ENCODE assay signal across 28 cellular contexts in genomic region chr3:40350529-40350928, GRCh38. TPM values are rescaled to one million over a fixed set of nuclear protein-coding genes. Genes with fewer than 3 reads are reported as not detected.
A peak's percentile ranks its signal among the peaks of the same experiment; 100 is the strongest.
DNase-seq lines count a peak whose midpoint lies in the region; TF ChIP-seq lines count a peak whose summit lies in the region.
"Had no signal": no experiment of that assay in that cellular context is flagged by ENCODE, and none has a peak within 500 bp of the region (broad histone marks: within the 10 kb centered on the region; RNA-seq: fewer than 3 reads in every experiment).

No MANE protein-coding gene starts in this region.

- DNase-seq in NAMALWA (ENCODE audit: low spot score) (peak; percentile 8), amniotic epithelial cell (ENCODE audit: low read depth) (peak; percentile 3), mesenchymal stem cell (peak; percentile 4), MM.1S (no peak), nucleus accumbens (lab: John Stamatoyannopoulos, UW) (no peak), esophagus muscularis mucosa (ENCODE audit: extremely low spot score) (no peak), testis (no peak)
- DNase-seq: 8988T; ACHN; BE2C; C1 segment of cervical spinal cord; CD4-positive, alpha-beta memory T cell; CD4-positive, CD25-positive, alpha-beta regulatory T cell; CD8-positive, alpha-beta memory T cell; COR-L47; DMS 273 treated with DMSO at 0.1 percent for 48 hours; DMS153; DMS53; DMS79; DND-41; EL; GDM1 had no signal

- no peak overlapping the region for H3K14ac ChIP-seq in mesenchymal stem cell (ENCODE audit: low read length in 2 of 2)

- no peak overlapping the region for H3K23ac ChIP-seq in mesenchymal stem cell (ENCODE audit: low read length in 2 of 2)

- no peaks in the 10 kb centered on the region for H4K20me1 ChIP-seq in MM.1S (ENCODE audit: insufficient read depth, low read length)
- H4K20me1 ChIP-seq: BLaER1 had no signal

- intact Hi-C loops in esophagus muscularis mucosa (cut with DNase I): no loop called here
- intact Hi-C loops in testis (cut with DNase I; ENCODE audit: low total_unique reads): no loop called here

- H3F3A ChIP-seq in MM.1S (ENCODE audit: insufficient read depth, low read length): no peaks in the 10 kb centered on the region

- H3K4ac ChIP-seq in mesenchymal stem cell (ENCODE audit: low read depth in 1 of 2, low read length in 2 of 2): no peak overlapping the region

- no peak overlapping the region for H4K91ac ChIP-seq in mesenchymal stem cell (ENCODE audit: low read length)

- H2BK120ac ChIP-seq in mesenchymal stem cell (ENCODE audit: low read depth, low read length): no peak overlapping the region

- H3K36me3 ChIP-seq in mesenchymal stem cell (ENCODE audit: control insufficient read depth in 1 of 2, insufficient read depth in 2 of 2, low read depth in 1 of 2, low read length in 2 of 2) (no peaks in the 10 kb centered on the region), MM.1S (replicated peaks; ENCODE audit: insufficient read depth, low read length) (no peaks in the 10 kb centered on the region), esophagus muscularis mucosa (no peaks in the 10 kb centered on the region), testis (ENCODE audit: low read depth, missing control alignments) (no peaks in the 10 kb centered on the region)
- H3K36me3 ChIP-seq: BE2C, BLaER1 had no signal

- H3K9ac ChIP-seq in mesenchymal stem cell (ENCODE audit: low read length) (no peak overlapping the region), MM.1S (ENCODE audit: low read length) (no peak overlapping the region)
- H3K9ac ChIP-seq: BLaER1 had no signal

- TF ChIP-seq CTCF in MM.1S (IDR thresholded peaks at IDR 0.05; ENCODE audit: low read length) (no peak), esophagus muscularis mucosa (IDR thresholded peaks at IDR 0.05) (no peak), testis (IDR thresholded peaks at IDR 0.05) (no peak)

- H2BK5ac ChIP-seq in mesenchymal stem cell (ENCODE audit: low read depth, low read length, poor library complexity, severe bottlenecking): no peak overlapping the region

- H3K79me1 ChIP-seq in mesenchymal stem cell (replicated peaks; ENCODE audit: low read length, poor library complexity, severe bottlenecking): no peaks in the 10 kb centered on the region

- TF ChIP-seq POLR2A in esophagus muscularis mucosa (IDR thresholded peaks at IDR 0.05; ENCODE audit: low read depth): no peak
- TF ChIP-seq POLR2A in testis (IDR thresholded peaks at IDR 0.05): no peak

- H3K4me1 ChIP-seq in mesenchymal stem cell (ENCODE audit: control insufficient read depth, insufficient read depth, low read depth, low read length): no peaks in the 10 kb centered on the region
- H3K4me1 ChIP-seq in MM.1S (ENCODE audit: low read length): no peaks in the 10 kb centered on the region
- H3K4me1 ChIP-seq in esophagus muscularis mucosa: no peaks in the 10 kb centered on the region
- H3K4me1 ChIP-seq in testis: no peaks in the 10 kb centered on the region
- H3K4me1 ChIP-seq: BE2C, BLaER1 had no signal

- no peak overlapping the region for H3K18ac ChIP-seq in mesenchymal stem cell (ENCODE audit: low read depth in 1 of 2, low read length in 2 of 2)

- H2BK12ac ChIP-seq in mesenchymal stem cell (ENCODE audit: low read length in 2 of 2): no peak overlapping the region

- no peaks in the 10 kb centered on the region for H3K79me2 ChIP-seq in MM.1S (ENCODE audit: low read length)

- no peak overlapping the region for H3K4me2 ChIP-seq in mesenchymal stem cell (ENCODE audit: low read length, poor library complexity, severe bottlenecking)
- H3K4me2 ChIP-seq in MM.1S (ENCODE audit: low read depth, low read length): no peak overlapping the region
- H3K4me2 ChIP-seq: BLaER1 had no signal

- no peak overlapping the region for H2BK15ac ChIP-seq in mesenchymal stem cell (ENCODE audit: low read depth, poor library complexity, severe bottlenecking)

- H4K8ac ChIP-seq in mesenchymal stem cell (ENCODE audit: low read length): no peak overlapping the region

- H2AK5ac ChIP-seq in mesenchymal stem cell (ENCODE audit: low read length, severe bottlenecking): no peak overlapping the region

- no peaks in the 10 kb centered on the region for H3K9me2 ChIP-seq in MM.1S (replicated peaks; ENCODE audit: insufficient read depth, low read length)

- no peak overlapping the region for H3K4me3 ChIP-seq in mesenchymal stem cell (ENCODE audit: insufficient read depth in 1 of 2, low read depth in 1 of 2, low read length in 2 of 2)
- no peak overlapping the region for H3K4me3 ChIP-seq in MM.1S (ENCODE audit: low read length)
- H3K4me3 ChIP-seq in esophagus muscularis mucosa: no peak overlapping the region
- H3K4me3 ChIP-seq in testis: no peak overlapping the region
- H3K4me3 ChIP-seq: BLaER1, GM12878 had no signal

- H2AFZ ChIP-seq in mesenchymal stem cell (ENCODE audit: low read depth, low read length): no peak overlapping the region
- no peak overlapping the region for H2AFZ ChIP-seq in MM.1S (ENCODE audit: low read length)

- no peak for TF ChIP-seq EP300 in esophagus muscularis mucosa (IDR thresholded peaks at IDR 0.05)

- H3K27ac ChIP-seq in mesenchymal stem cell (ENCODE audit: low read length, poor library complexity, severe bottlenecking): no peak overlapping the region
- no peak overlapping the region for H3K27ac ChIP-seq in MM.1S (ENCODE audit: low read length)
- no peak overlapping the region for H3K27ac ChIP-seq in esophagus muscularis mucosa (replicated peaks in 1 of 4)
- H3K27ac ChIP-seq in testis: no peak overlapping the region
- H3K27ac ChIP-seq: BLaER1 had no signal

- H3K27me3 ChIP-seq in mesenchymal stem cell (ENCODE audit: control insufficient read depth in 1 of 2, insufficient read depth in 1 of 2, low read length in 2 of 2) (no peaks in the 10 kb centered on the region), MM.1S (replicated peaks; ENCODE audit: insufficient read depth, low read length) (no peaks in the 10 kb centered on the region), esophagus muscularis mucosa (no peaks in the 10 kb centered on the region), testis (no peaks in the 10 kb centered on the region)
- H3K27me3 ChIP-seq: BE2C, BLaER1 had no signal

- H3K9me3 ChIP-seq in mesenchymal stem cell (ENCODE audit: control insufficient read depth, low read length): peaks cover 6% of the 10 kb centered on the region
- H3K9me3 ChIP-seq in MM.1S (replicated peaks; ENCODE audit: insufficient read depth, low read length): no peaks in the 10 kb centered on the region
- no peaks in the 10 kb centered on the region for H3K9me3 ChIP-seq in esophagus muscularis mucosa
- no peaks in the 10 kb centered on the region for H3K9me3 ChIP-seq in testis
- H3K9me3 ChIP-seq: BE2C had no signal

RNA-seq across cellular contexts. Expression of gene ENTPD3, which starts 36.5 kb away (rescaled TPM):
- 5.4 TPM for polyA plus RNA-seq in mesenchymal stem cell (2013, experiment 1 of 2)
- 5.8 TPM for polyA plus RNA-seq in mesenchymal stem cell (2013, experiment 2 of 2)
- 1 to 10 TPM; 1.7 to 3.6 (median 2.1) TPM for total RNA-seq in esophagus muscularis mucosa
- under 1 TPM; 0.24 to 0.50 TPM for total RNA-seq in testis
- polyA plus RNA-seq in testis (ENCODE audit: insufficient read depth, low read depth, low replicate concordance): 0.57 TPM
- total RNA-seq: CD4-positive, alpha-beta memory T cell; CD4-positive, CD25-positive, alpha-beta regulatory T cell; CD8-positive, alpha-beta memory T cell; Daoy; G401; GM12878 had no signal
- polyA plus RNA-seq: AG04450; CD14-positive monocyte; CD4-positive, alpha-beta memory T cell; CD4-positive, CD25-positive, alpha-beta regulatory T cell; CD8-positive, alpha-beta memory T cell had no signal

RNA-seq across cellular contexts. Expression of gene EIF1B, which starts 41.0 kb away (rescaled TPM):
- 80.8 TPM for polyA plus RNA-seq in mesenchymal stem cell (2013, experiment 1 of 2)
- polyA plus RNA-seq in mesenchymal stem cell (2013, experiment 2 of 2): 72.8 TPM
- total RNA-seq in esophagus muscularis mucosa (10 to 100 TPM; 26.5 to 32.5 (median 30.7) TPM), testis (10 to 100 TPM; 28.6 to 49.6 TPM)
- polyA plus RNA-seq in testis (ENCODE audit: insufficient read depth, low read depth, low replicate concordance): 165 TPM

Comparison
In these comparisons a context has a peak if more than half of its experiments do, and no peak if none do; other contexts are left out.
1. DNase-seq: peak in NAMALWA (single experiment), amniotic epithelial cell (single experiment) and mesenchymal stem cell (single experiment); none in MM.1S (single experiment), nucleus accumbens (0 of 56), esophagus muscularis mucosa (single experiment) and testis (single experiment).